28 cellular contexts compared by ENCODE assay signal in the genomic region with DNA sequence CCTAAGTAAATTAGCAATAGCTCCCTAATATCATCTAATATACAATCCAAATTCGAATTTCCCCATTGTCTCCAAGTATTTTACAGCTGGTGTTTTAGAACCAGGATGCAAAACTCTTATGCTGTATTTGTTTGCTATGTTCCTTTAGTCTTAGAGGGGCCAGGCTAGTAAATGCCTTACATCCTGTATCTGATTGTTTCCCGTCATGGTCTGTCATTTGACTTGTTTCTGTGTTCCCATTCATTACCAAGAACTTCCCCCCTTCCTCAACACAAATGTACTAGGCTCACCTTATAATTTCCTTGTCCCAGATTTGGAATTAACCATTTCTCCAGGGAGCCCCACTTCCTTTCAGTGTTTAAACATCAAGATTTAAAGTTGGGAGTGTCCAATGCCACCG.
"Had no signal": no experiment of that assay in that cellular context is flagged by ENCODE, and none has a peak within 500 bp of the region (broad histone marks: within the 10 kb centered on the region; RNA-seq: fewer than 3 reads in every experiment).

No MANE protein-coding gene starts in this region.

- H3K36me3 ChIP-seq: adrenal gland, colonic mucosa, gastroesophageal sphincter had no signal

- H3K27ac ChIP-seq: adrenal gland, body of pancreas, colonic mucosa, esophagus muscularis mucosa, foreskin keratinocyte, gastroesophageal sphincter had no signal

- H3K9me3 ChIP-seq: adrenal gland, body of pancreas, colonic mucosa, esophagus muscularis mucosa, gastroesophageal sphincter had no signal

- H3K27me3 ChIP-seq: adrenal gland, body of pancreas, colonic mucosa, dorsolateral prefrontal cortex, esophagus muscularis mucosa, foreskin keratinocyte, gastroesophageal sphincter had no signal

- DNase-seq: activated CD4-positive, alpha-beta memory T cell treated with anti-CD3 and anti-CD28 coated beads for 36 hours; activated CD4-positive, alpha-beta T cell treated with anti-CD3 and anti-CD28 coated beads for 36 hours; activated CD4-positive, alpha-beta T cell treated with anti-CD3 and anti-CD28 coated beads, Interleukin-2, amount 10 ng/mL, durations not matched to agents 24 days and 14 days; activated CD4-positive, CD25-positive, alpha-beta regulatory T cell; activated CD4-positive, CD25-positive, alpha-beta regulatory T cell treated with anti-CD3 and anti-CD28 coated beads, Interleukin-2, amount 50 U/mL, for 72 hours; activated CD8-positive, alpha-beta memory T cell treated with anti-CD3 and anti-CD28 coated beads, Interleukin-2, amount 10 ng/mL, durations not matched to agents 7 days and 5 days; activated CD8-positive, alpha-beta memory T cell treated with anti-CD3 and anti-CD28 coated beads, Interleukin-2, amount 50 U/mL, for 4 hours; activated CD8-positive, alpha-beta T cell treated with anti-CD3 and anti-CD28 coated beads, Interleukin-2, amount 10 ng/mL, durations not matched to agents 7 days and 5 days; activated naive CD4-positive, alpha-beta T cell treated with anti-CD3 and anti-CD28 coated beads for 36 hours; activated naive CD8-positive, alpha-beta T cell treated with anti-CD3 and anti-CD28 coated beads for 36 hours; activated naive CD8-positive, alpha-beta T cell treated with anti-CD3 and anti-CD28 coated beads, Interleukin-2, amount 50 U/mL, for 24 hours; activated T-cell treated with anti-CD3 and anti-CD28 coated beads, Interleukin-2, amount 50 U/mL, for 1 hour; activated T-cell treated with anti-CD3 and anti-CD28 coated beads, Interleukin-2, amount 50 U/mL, for 48 hours; adrenal gland; amygdala; aorta; body of pancreas; central memory CD4-positive, alpha-beta T cell; cerebellar nuclear complex; colonic mucosa; effector memory CD4-positive, alpha-beta T cell; endodermal cell; erythroblast; foreskin keratinocyte; T-helper 2 cell had no signal

- ATAC-seq: activated CD4-positive, alpha-beta T cell treated with anti-CD3 and anti-CD28 coated beads for 36 hours; activated CD8-positive, alpha-beta memory T cell treated with anti-CD3 and anti-CD28 coated beads, Interleukin-2, amount 10 ng/mL, durations not matched to agents 7 days and 5 days; activated CD8-positive, alpha-beta T cell treated with anti-CD3 and anti-CD28 coated beads, Interleukin-2, amount 10 ng/mL, durations not matched to agents 7 days and 5 days; activated naive CD8-positive, alpha-beta T cell treated with anti-CD3 and anti-CD28 coated beads, Interleukin-2, amount 50 U/mL, for 24 hours; body of pancreas; foreskin keratinocyte; gastroesophageal sphincter had no signal

- H3K4me3 ChIP-seq: adrenal gland, body of pancreas, colonic mucosa, dorsolateral prefrontal cortex, esophagus muscularis mucosa, gastroesophageal sphincter had no signal

- H3K4me1 ChIP-seq: body of pancreas, colonic mucosa had no signal
